32 cellular contexts compared by ENCODE assay signal in the genomic region with DNA sequence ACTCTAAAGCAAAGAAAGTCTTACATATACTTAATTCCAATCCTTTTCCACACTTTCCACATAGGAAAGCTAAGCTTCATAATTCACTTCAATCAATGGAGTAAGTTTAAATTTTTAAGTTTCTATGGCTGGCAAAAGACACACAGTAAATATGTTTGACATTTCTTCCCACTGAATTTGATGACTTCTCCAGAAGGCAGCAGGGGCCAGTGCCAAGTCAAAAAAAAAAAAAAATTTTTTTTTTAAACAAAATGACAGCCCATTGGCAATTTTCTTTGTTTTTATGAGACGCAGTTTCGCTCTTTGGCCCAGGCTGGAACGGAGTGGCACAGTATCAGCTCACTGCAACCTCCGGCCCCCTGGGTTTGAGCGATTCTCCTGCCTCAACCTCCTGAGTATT. TPM values are rescaled to one million over a fixed set of nuclear protein-coding genes. Genes with fewer than 3 reads are reported as not detected.
"Had no signal": no experiment of that assay in that cellular context is flagged by ENCODE, and none has a peak within 500 bp of the region (broad histone marks: within the 10 kb centered on the region; RNA-seq: fewer than 3 reads in every experiment).

No MANE protein-coding gene starts in this region.

- H3K4me3 Mint-ChIP-seq: activated B cell treated with CpG ODN at 0.5 μM for 24 hours; activated naive CD8-positive, alpha-beta T cell; effector memory CD8-positive, alpha-beta T cell; nephron; stimulated activated effector memory CD8-positive, alpha-beta T cell treated with anti-CD3 and anti-CD28 coated beads, Interleukin-12 subunit alpha, Interleukin-12 subunit beta, amount 100 ng/mL, for 72 hours; stimulated activated naive CD8-positive, alpha-beta T cell treated with anti-CD3 and anti-CD28 coated beads, Interleukin-15, Interleukin-2, amounts not matched to agents 100 ng/mL and 50 ng/mL, for 24 hours; T-helper 2 cell treated with Interferon-gamma antibody and Interleukin-4, amounts not matched to agents 5 μg/mL and 100 μg/mL, for 36 hours had no signal

- H3K27ac Mint-ChIP-seq: activated B cell treated with CpG ODN at 0.5 μM for 24 hours; activated naive CD8-positive, alpha-beta T cell; effector memory CD8-positive, alpha-beta T cell; nephron; stimulated activated effector memory CD8-positive, alpha-beta T cell treated with anti-CD3 and anti-CD28 coated beads, Interleukin-12 subunit alpha, Interleukin-12 subunit beta, amount 100 ng/mL, for 72 hours; stimulated activated naive CD8-positive, alpha-beta T cell treated with anti-CD3 and anti-CD28 coated beads, Interleukin-15, Interleukin-2, amounts not matched to agents 100 ng/mL and 50 ng/mL, for 24 hours; T-helper 2 cell treated with Interferon-gamma antibody and Interleukin-4, amounts not matched to agents 5 μg/mL and 100 μg/mL, for 36 hours had no signal

- H3K27me3 Mint-ChIP-seq: activated B cell treated with CpG ODN at 0.5 μM for 24 hours; activated naive CD8-positive, alpha-beta T cell; effector memory CD8-positive, alpha-beta T cell; stimulated activated naive CD8-positive, alpha-beta T cell treated with anti-CD3 and anti-CD28 coated beads, Interleukin-15, Interleukin-2, amounts not matched to agents 100 ng/mL and 50 ng/mL, for 24 hours had no signal

- DNase-seq: activated B cell treated with CpG ODN at 0.5 μM for 24 hours; activated CD4-positive, alpha-beta T cell treated with anti-CD3 and anti-CD28 coated beads, Interleukin-2, amount 50 U/mL, for 1 hour; activated effector memory CD4-positive, alpha-beta T cell treated with Interleukin-2 at 50 U/mL for 16 hours; activated naive CD4-positive, alpha-beta T cell treated with Interleukin-2 at 50 U/mL for 16 hours; activated T-cell treated with anti-CD3 and anti-CD28 coated beads for 4 hours; anterior cingulate cortex; body of pancreas; cerebellar nuclear complex; dorsolateral prefrontal cortex; effector memory CD8-positive, alpha-beta T cell; islet precursor cell; left ventricle myocardium superior; pancreas; retina; stimulated activated CD4-positive, alpha-beta T cell treated with anti-CD3 and anti-CD28 coated beads, Interleukin-4, amount 100 ng/mL, for 24 hours; T-helper 1 cell; trophoblast cell had no signal

- H3K27ac ChIP-seq: body of pancreas, cardiac muscle cell, coronary artery, dorsolateral prefrontal cortex, hepatocyte, pancreas, prostate gland, skin epidermis, thoracic aorta had no signal

- H3K9me3 Mint-ChIP-seq: activated B cell treated with CpG ODN at 0.5 μM for 24 hours; effector memory CD8-positive, alpha-beta T cell; nephron; stimulated activated effector memory CD8-positive, alpha-beta T cell treated with anti-CD3 and anti-CD28 coated beads, Interleukin-12 subunit alpha, Interleukin-12 subunit beta, amount 100 ng/mL, for 72 hours; stimulated activated naive CD8-positive, alpha-beta T cell treated with anti-CD3 and anti-CD28 coated beads, Interleukin-15, Interleukin-2, amounts not matched to agents 100 ng/mL and 50 ng/mL, for 24 hours; T-helper 2 cell treated with Interferon-gamma antibody and Interleukin-4, amounts not matched to agents 5 μg/mL and 100 μg/mL, for 36 hours had no signal

- ATAC-seq: body of pancreas; effector memory CD8-positive, alpha-beta T cell; esophagus mucosa; left ventricle myocardium superior; pancreas; sciatic nerve; stimulated activated effector memory CD8-positive, alpha-beta T cell treated with anti-CD3 and anti-CD28 coated beads, Interleukin-12 subunit alpha, Interleukin-12 subunit beta, amount 100 ng/mL, for 72 hours had no signal

- H3K4me3 ChIP-seq: body of pancreas, cardiac muscle cell, coronary artery, dorsolateral prefrontal cortex, hepatocyte, pancreas, prostate gland, skin epidermis, thoracic aorta had no signal

- H3K4me2 ChIP-seq: hepatocyte had no signal

- H3K9me3 ChIP-seq: body of pancreas, pancreas, prostate gland, thoracic aorta had no signal

- H2AFZ ChIP-seq: hepatocyte had no signal

- H3K4me1 ChIP-seq: prostate gland had no signal

- H3K4me1 Mint-ChIP-seq: activated B cell treated with CpG ODN at 0.5 μM for 24 hours; stimulated activated effector memory CD8-positive, alpha-beta T cell treated with anti-CD3 and anti-CD28 coated beads, Interleukin-12 subunit alpha, Interleukin-12 subunit beta, amount 100 ng/mL, for 72 hours had no signal

- H3K27me3 ChIP-seq: body of pancreas, cardiac muscle cell, dorsolateral prefrontal cortex, hepatocyte, pancreas had no signal

- H3K36me3 ChIP-seq: prostate gland had no signal

RNA-seq across cellular contexts. Expression of a gene that starts 59.1 kb away (rescaled TPM):
- total RNA-seq: body of pancreas, frontal cortex, left ventricle myocardium superior, prostate gland, subcutaneous adipose tissue had no signal
- polyA plus RNA-seq: cardiac muscle cell, hepatocyte had no signal
